In genomic region chr9:116987902-116988301, GRCh38 we compare ENCODE assay signal across 19 cellular contexts.
"Had no signal": no experiment of that assay in that cellular context is flagged by ENCODE, and none has a peak within 500 bp of the region (broad histone marks: within the 10 kb centered on the region; RNA-seq: fewer than 3 reads in every experiment).

No MANE protein-coding gene starts in this region.

- H3K9me3 ChIP-seq: colonic mucosa, left lung, sigmoid colon, testis, upper lobe of left lung had no signal

- H3K27me3 ChIP-seq: colonic mucosa, sigmoid colon, testis, upper lobe of left lung had no signal

- H3K4me1 ChIP-seq: colonic mucosa, left lung, sigmoid colon, testis, upper lobe of left lung had no signal

- DNase-seq: activated CD4-positive, alpha-beta T cell treated with anti-CD3 and anti-CD28 coated beads for 36 hours; activated CD4-positive, alpha-beta T cell treated with anti-CD3 and anti-CD28 coated beads, Interleukin-2, amount 50 U/mL, for 48 hours; activated naive CD8-positive, alpha-beta T cell treated with anti-CD3 and anti-CD28 coated beads, Interleukin-2, amount 10 ng/mL, durations not matched to agents 7 days and 5 days; activated T-cell treated with anti-CD3 and anti-CD28 coated beads for 4 hours; amygdala; central memory CD4-positive, alpha-beta T cell; colonic mucosa; endodermal cell; erythroblast; foreskin melanocyte; glutamatergic neuron; left lung; nephron progenitor cell; nucleus accumbens; posterior cingulate gyrus; sigmoid colon; stimulated activated CD4-positive, alpha-beta T cell treated with anti-CD3 and anti-CD28 coated beads, Interleukin-4, amount 100 ng/mL, for 4 hours; testis had no signal

- H3K4me3 ChIP-seq: colonic mucosa, left lung, sigmoid colon, testis, upper lobe of left lung had no signal

- H3K27ac ChIP-seq: colonic mucosa, left lung, sigmoid colon, testis, upper lobe of left lung had no signal

- H3K36me3 ChIP-seq: colonic mucosa, left lung, sigmoid colon, upper lobe of left lung had no signal
